ENCODE assay signal across 18 cellular contexts in genomic region chr7:30093351-30094019, GRCh38. TPM values are rescaled to one million over a fixed set of nuclear protein-coding genes. Genes with fewer than 3 reads are reported as not detected.
A peak's percentile ranks its signal among the peaks of the same experiment; 100 is the strongest.
DNase-seq lines count a peak whose midpoint lies in the region; ATAC-seq and TF ChIP-seq lines count a peak whose summit lies in the region.
"Had no signal": no experiment of that assay in that cellular context is flagged by ENCODE, and none has a peak within 500 bp of the region (broad histone marks: within the 10 kb centered on the region; RNA-seq: fewer than 3 reads in every experiment).

No MANE protein-coding gene starts in this region.

- no peak overlapping the region for H3K4me3 Mint-ChIP-seq in brain
- no peak overlapping the region for H3K4me3 Mint-ChIP-seq in T-helper 2 cell treated with Interferon-gamma antibody and Interleukin-4, amounts not matched to agents 5 μg/mL and 100 μg/mL, for 36 hours
- no peak overlapping the region for H3K4me3 Mint-ChIP-seq in activated CD8-positive, alpha-beta memory T cell treated with anti-CD3 and anti-CD28 coated beads, Interleukin-2, amount 10 ng/mL, durations not matched to agents 7 days and 5 days
- H3K4me3 Mint-ChIP-seq: naive B cell; stimulated activated naive B cell treated with anti-CD40 and anti-IgM and Interleukin-4, amounts not matched to agents 10 μg/mL and 1 μg/mL and 100 μg/mL, for 72 hours had no signal

- CTCF ChIA-PET in activated CD8-positive, alpha-beta memory T cell treated with anti-CD3 and anti-CD28 coated beads, Interleukin-2, amount 10 ng/mL, durations not matched to agents 7 days and 5 days (lab: Charles Lee) = no interaction called here

- ATAC-seq in left ventricle myocardium superior = peak; percentile 91
- peak; percentile 94 for ATAC-seq in sciatic nerve
- no peak for ATAC-seq in activated CD8-positive, alpha-beta memory T cell treated with anti-CD3 and anti-CD28 coated beads, Interleukin-2, amount 10 ng/mL, durations not matched to agents 7 days and 5 days
- ATAC-seq in GM21786 (IDR thresholded peaks at IDR 0.05; ENCODE audit: unreplicated experiment) = no peak
- ATAC-seq: foreskin keratinocyte; stimulated activated naive B cell treated with anti-CD40 and anti-IgM and Interleukin-4, amounts not matched to agents 10 μg/mL and 1 μg/mL and 100 μg/mL, for 72 hours had no signal

- TF ChIP-seq CTCF in brain (conservative IDR thresholded peaks at IDR 0.05) = no peak

- H3K36me3 Mint-ChIP-seq in brain = peaks cover 59% of the 10 kb centered on the region
- no peaks in the 10 kb centered on the region for H3K36me3 Mint-ChIP-seq in T-helper 2 cell treated with Interferon-gamma antibody and Interleukin-4, amounts not matched to agents 5 μg/mL and 100 μg/mL, for 36 hours (ENCODE audit: low read depth)
- H3K36me3 Mint-ChIP-seq in activated CD8-positive, alpha-beta memory T cell treated with anti-CD3 and anti-CD28 coated beads, Interleukin-2, amount 10 ng/mL, durations not matched to agents 7 days and 5 days = no peaks in the 10 kb centered on the region
- H3K36me3 Mint-ChIP-seq: naive B cell had no signal

- peaks cover 10 to 33% (median 21%) of the 10 kb centered on the region in 5 experiments for H3K9me3 Mint-ChIP-seq in brain
- H3K9me3 Mint-ChIP-seq in T-helper 2 cell treated with Interferon-gamma antibody and Interleukin-4, amounts not matched to agents 5 μg/mL and 100 μg/mL, for 36 hours = no peaks in the 10 kb centered on the region
- peaks cover 5% of the 10 kb centered on the region for H3K9me3 Mint-ChIP-seq in activated CD8-positive, alpha-beta memory T cell treated with anti-CD3 and anti-CD28 coated beads, Interleukin-2, amount 10 ng/mL, durations not matched to agents 7 days and 5 days (ENCODE audit: low read depth)

- intact Hi-C loops in left ventricle myocardium superior (cut with micrococcal nuclease) (no loop called here), sciatic nerve (cut with DNase I) (no loop called here)

- H3K27me3 Mint-ChIP-seq in brain = no peaks in the 10 kb centered on the region
- H3K27me3 Mint-ChIP-seq in T-helper 2 cell treated with Interferon-gamma antibody and Interleukin-4, amounts not matched to agents 5 μg/mL and 100 μg/mL, for 36 hours (ENCODE audit: low read depth) = no peaks in the 10 kb centered on the region
- H3K27me3 Mint-ChIP-seq in activated CD8-positive, alpha-beta memory T cell treated with anti-CD3 and anti-CD28 coated beads, Interleukin-2, amount 10 ng/mL, durations not matched to agents 7 days and 5 days = no peaks in the 10 kb centered on the region
- H3K27me3 Mint-ChIP-seq: naive B cell; stimulated activated naive B cell treated with anti-CD40 and anti-IgM and Interleukin-4, amounts not matched to agents 10 μg/mL and 1 μg/mL and 100 μg/mL, for 72 hours had no signal

- H3K4me1 Mint-ChIP-seq in brain = peaks cover 22% of the 10 kb centered on the region
- H3K4me1 Mint-ChIP-seq in T-helper 2 cell treated with Interferon-gamma antibody and Interleukin-4, amounts not matched to agents 5 μg/mL and 100 μg/mL, for 36 hours (ENCODE audit: low read depth) = no peaks in the 10 kb centered on the region
- no peaks in the 10 kb centered on the region for H3K4me1 Mint-ChIP-seq in activated CD8-positive, alpha-beta memory T cell treated with anti-CD3 and anti-CD28 coated beads, Interleukin-2, amount 10 ng/mL, durations not matched to agents 7 days and 5 days
- H3K4me1 Mint-ChIP-seq: naive B cell; stimulated activated naive B cell treated with anti-CD40 and anti-IgM and Interleukin-4, amounts not matched to agents 10 μg/mL and 1 μg/mL and 100 μg/mL, for 72 hours had no signal

- DNase-seq in ELF-1 (ENCODE audit: low read depth, low spot score) (peak; percentile 5), left ventricle myocardium superior (peak; percentile 38), sciatic nerve (ENCODE audit: low spot score) (peak; percentile 62)
- DNase-seq in T-helper 2 cell treated with Interferon-gamma antibody and Interleukin-4, amounts not matched to agents 5 μg/mL and 100 μg/mL, for 36 hours (ENCODE audit: low spot score) = no peak
- DNase-seq in activated CD8-positive, alpha-beta memory T cell treated with anti-CD3 and anti-CD28 coated beads, Interleukin-2, amount 10 ng/mL, durations not matched to agents 7 days and 5 days = no peak
- DNase-seq in stimulated activated CD4-positive, alpha-beta T cell treated with anti-CD3 and anti-CD28 coated beads, Interleukin-15, amount 100 ng/mL, for 24 hours = no peak
- DNase-seq: activated CD4-positive, alpha-beta T cell treated with anti-CD3 and anti-CD28 coated beads, Interleukin-2, amount 50 U/mL, for 1 hour; activated naive CD4-positive, alpha-beta T cell treated with Interleukin-2 at 50 U/mL for 16 hours; activated T-cell treated with anti-CD3 and anti-CD28 coated beads for 4 hours; EL; foreskin keratinocyte; Kasumi-1; lower lobe of right lung; naive B cell; NCI-H1417; stimulated activated naive B cell treated with anti-CD40 and anti-IgM and Interleukin-4, amounts not matched to agents 10 μg/mL and 1 μg/mL and 100 μg/mL, for 72 hours had no signal

- peak overlapping the region in 3 of 5 experiments; percentile 26 to 98 (median 70) for H3K27ac Mint-ChIP-seq in brain
- no peak overlapping the region for H3K27ac Mint-ChIP-seq in T-helper 2 cell treated with Interferon-gamma antibody and Interleukin-4, amounts not matched to agents 5 μg/mL and 100 μg/mL, for 36 hours
- no peak overlapping the region for H3K27ac Mint-ChIP-seq in activated CD8-positive, alpha-beta memory T cell treated with anti-CD3 and anti-CD28 coated beads, Interleukin-2, amount 10 ng/mL, durations not matched to agents 7 days and 5 days
- H3K27ac Mint-ChIP-seq: naive B cell; stimulated activated naive B cell treated with anti-CD40 and anti-IgM and Interleukin-4, amounts not matched to agents 10 μg/mL and 1 μg/mL and 100 μg/mL, for 72 hours had no signal

RNA-seq across cellular contexts. Expression of gene MTURN, which starts 41.3 kb away (rescaled TPM):
- 450 TPM for polyA plus RNA-seq in brain (ENCODE audit: insufficient read depth, low read depth, low replicate concordance)
- total RNA-seq in left ventricle myocardium superior (18.8 TPM), sciatic nerve (189 TPM)
- total RNA-seq in activated CD8-positive, alpha-beta memory T cell treated with anti-CD3 and anti-CD28 coated beads, Interleukin-2, amount 10 ng/mL, durations not matched to agents 7 days and 5 days = 1 to 10 TPM; 2.5 to 4.4 TPM

Comparison
In these comparisons a context has a peak if more than half of its experiments do, and no peak if none do; other contexts are left out.
1. DNase-seq: peak in ELF-1 (single experiment), left ventricle myocardium superior (single experiment) and sciatic nerve (single experiment); none in T-helper 2 cell treated with Interferon-gamma antibody and Interleukin-4, amounts not matched to agents 5 μg/mL and 100 μg/mL, for 36 hours (single experiment), activated CD8-positive, alpha-beta memory T cell treated with anti-CD3 and anti-CD28 coated beads, Interleukin-2, amount 10 ng/mL, durations not matched to agents 7 days and 5 days (single experiment) and stimulated activated CD4-positive, alpha-beta T cell treated with anti-CD3 and anti-CD28 coated beads, Interleukin-15, amount 100 ng/mL, for 24 hours (single experiment).
2. H3K27ac Mint-ChIP-seq: peak in brain (3 of 5); none in T-helper 2 cell treated with Interferon-gamma antibody and Interleukin-4, amounts not matched to agents 5 μg/mL and 100 μg/mL, for 36 hours (single experiment) and activated CD8-positive, alpha-beta memory T cell treated with anti-CD3 and anti-CD28 coated beads, Interleukin-2, amount 10 ng/mL, durations not matched to agents 7 days and 5 days (single experiment).
3. ATAC-seq: peak in left ventricle myocardium superior (single experiment) and sciatic nerve (single experiment); none in activated CD8-positive, alpha-beta memory T cell treated with anti-CD3 and anti-CD28 coated beads, Interleukin-2, amount 10 ng/mL, durations not matched to agents 7 days and 5 days (single experiment) and GM21786 (single experiment).